8 cellular contexts compared by ENCODE assay signal in genomic region chr7:44583145-44583544, GRCh38. TPM values are rescaled to one million over a fixed set of nuclear protein-coding genes. Genes with fewer than 3 reads are reported as not detected.
A peak's percentile ranks its signal among the peaks of the same experiment; 100 is the strongest.
DNase-seq lines count a peak whose midpoint lies in the region; ATAC-seq, FAIRE-seq and TF ChIP-seq lines count a peak whose summit lies in the region.

No MANE protein-coding gene starts in this region.

- peaks cover 25% of the 10 kb centered on the region for H3K4me1 Mint-ChIP-seq in Calu3 (ENCODE audit: low read depth, unreplicated experiment)

- H3K9me3 ChIP-seq in SJCRH30 (replicated peaks) (no peaks in the 10 kb centered on the region), parathyroid adenoma (ENCODE audit: control insufficient read depth, low read length) (no peaks in the 10 kb centered on the region)

- DNase-seq in Calu3 (no peak), SJCRH30 (no peak), epithelial cell of proximal tubule (ENCODE audit: low read depth) (no peak), UCSD-AML1 (lab: John Stamatoyannopoulos, UW; ENCODE audit: unreplicated experiment) (no peak), urothelium cell line (ENCODE audit: low spot score) (no peak), C1 segment of cervical spinal cord (lab: John Stamatoyannopoulos, UW) (no peak)

- no TSS peak for BruUV-seq in Calu3 (replicated peaks; lab: Mats Ljungman, UMichigan)

- intact Hi-C loops in Calu3 (cut with micrococcal nuclease; ENCODE audit: unreplicated experiment): no loop called here

- H3K36me3 ChIP-seq in SJCRH30 (peaks cover 14% of the 10 kb centered on the region; the same call in 1 of the 2 replicates), parathyroid adenoma (ENCODE audit: control insufficient read depth, insufficient read depth, low read length) (no peaks in the 10 kb centered on the region)

- no peaks in the 10 kb centered on the region for H3K27me3 ChIP-seq in SJCRH30
- no peaks in the 10 kb centered on the region for H3K27me3 ChIP-seq in parathyroid adenoma (ENCODE audit: control insufficient read depth, insufficient read depth, low read length)

- H3K4me2 ChIP-seq in parathyroid adenoma (ENCODE audit: low read length): no peak overlapping the region

- no peak for ATAC-seq in GM21786 (IDR thresholded peaks at IDR 0.05; ENCODE audit: unreplicated experiment)

- H2AFZ ChIP-seq in parathyroid adenoma: peak overlapping the region; percentile 99

- H3K4me3 ChIP-seq in SJCRH30 (peak overlapping the region; percentile 74), epithelial cell of proximal tubule (ENCODE audit: low read depth, low read length) (peak overlapping the region; percentile 74), parathyroid adenoma (ENCODE audit: low read depth, low read length) (peak overlapping the region; percentile 73)

- H3K27ac Mint-ChIP-seq in Calu3 (ENCODE audit: unreplicated experiment): peak overlapping the region; percentile 81

- FAIRE-seq in urothelium cell line (lab: Jason Lieb, UNC): no peak

- no peak overlapping the region for H3K9ac ChIP-seq in parathyroid adenoma

- peaks cover 52% of the 10 kb centered on the region for H3K36me3 Mint-ChIP-seq in Calu3 (ENCODE audit: insufficient read depth, unreplicated experiment)

- H3K4me3 Mint-ChIP-seq in Calu3 (ENCODE audit: low read depth, unreplicated experiment): peak overlapping the region; percentile 93

- H3K27ac ChIP-seq in SJCRH30 (no peak overlapping the region), parathyroid adenoma (peak overlapping the region; percentile 99)

- H3K9me3 Mint-ChIP-seq in Calu3 (ENCODE audit: low read depth, unreplicated experiment): no peaks in the 10 kb centered on the region

- H3K4me1 ChIP-seq in SJCRH30 (peaks cover 6% of the 10 kb centered on the region; the same call in 1 of the 2 replicates), parathyroid adenoma (peaks cover 20% of the 10 kb centered on the region)

- TF ChIP-seq CTCF in Calu3 (IDR thresholded peaks at IDR 0.05; ENCODE audit: unreplicated experiment) (no peak), epithelial cell of proximal tubule (conservative IDR thresholded peaks at IDR 0.05; ENCODE audit: low read depth, low read length) (no peak), parathyroid adenoma (IDR thresholded peaks at IDR 0.05) (no peak)

- H3K79me2 ChIP-seq in parathyroid adenoma: peaks cover 12% of the 10 kb centered on the region

- no peaks in the 10 kb centered on the region for H3K27me3 Mint-ChIP-seq in Calu3 (ENCODE audit: unreplicated experiment)

- CTCF ChIA-PET in Calu3 (lab: Charles Lee): interaction anchor here (0.6 to 1.8 kb wide), 4 partner anchors 8 to 56 kb away, joined by 3 to 7 read pairs (median 5); partner anchors contain the start of gene OGDH

RNA-seq across cellular contexts. Expression of gene TMED4, which starts 1.1 kb away (rescaled TPM):
- total RNA-seq in Calu3 (2022) (115 and 128 TPM in 2 replicates), epithelial cell of proximal tubule (114 and 167 TPM in 2 replicates)
- 101 and 114 TPM in 2 replicates for total RNA-seq in SJCRH30 (2014; rRNA removed; shearing (Covaris generic))

RNA-seq across cellular contexts. Expression of gene DDX56, which starts 9.4 kb away (rescaled TPM):
- 157 and 168 TPM in 2 replicates for total RNA-seq in Calu3 (2022)
- 88.5 and 90.1 TPM in 2 replicates for total RNA-seq in SJCRH30 (2014; rRNA removed; shearing (Covaris generic))
- total RNA-seq in epithelial cell of proximal tubule: 53.2 and 106 TPM in 2 replicates

RNA-seq across cellular contexts. Expression of gene OGDH, which starts 23.3 kb away (rescaled TPM):
- total RNA-seq in Calu3 (2022) (100 and 105 TPM in 2 replicates), epithelial cell of proximal tubule (62.0 and 93.0 TPM in 2 replicates)
- total RNA-seq in SJCRH30 (2014; rRNA removed; shearing (Covaris generic)): 37.8 and 39.4 TPM in 2 replicates

RNA-seq across cellular contexts. Expression of gene NPC1L1, which starts 42.0 kb away (rescaled TPM):
- total RNA-seq in Calu3 (2022): 45.0 and 46.0 TPM in 2 replicates
- not detected in 2 replicates for total RNA-seq in SJCRH30 (2014; rRNA removed; shearing (Covaris generic))
- 0.23 and 0.94 TPM in 2 replicates for total RNA-seq in epithelial cell of proximal tubule
